In the genomic region with DNA sequence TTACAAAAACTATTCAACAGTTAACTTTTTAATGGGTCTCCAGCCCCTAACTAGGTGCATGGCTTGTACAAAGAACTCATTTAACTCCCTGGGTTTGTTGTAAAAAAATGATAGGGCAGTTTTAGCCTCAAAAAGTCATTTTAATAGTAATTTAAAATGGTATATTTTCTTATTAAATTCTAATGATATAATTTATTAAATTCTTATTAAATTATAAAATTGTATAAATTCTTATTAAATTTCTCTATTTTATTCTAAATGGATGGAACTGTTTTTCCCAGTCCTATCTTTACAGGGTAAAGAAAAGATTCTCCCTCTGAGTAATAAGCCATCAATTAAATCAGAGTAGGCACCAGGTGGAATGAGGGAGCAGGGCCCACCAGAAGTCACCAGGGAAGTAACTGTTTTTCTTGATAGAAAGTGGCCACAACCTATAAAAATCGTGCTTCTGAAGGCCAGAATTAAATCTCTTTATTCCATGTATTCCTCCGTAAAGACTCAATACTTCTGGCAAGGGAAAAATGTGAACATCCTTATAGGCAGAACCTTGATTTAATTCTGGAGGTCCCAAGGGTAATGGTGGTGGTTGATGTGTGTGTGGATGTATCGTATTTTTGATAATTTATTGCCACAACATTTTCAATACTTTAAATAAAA, we compare ENCODE assay signal across 8 cellular contexts. TPM values are rescaled to one million over a fixed set of nuclear protein-coding genes. Genes with fewer than 3 reads are reported as not detected.
DNase-seq lines count a peak whose midpoint lies in the region; ATAC-seq and TF ChIP-seq lines count a peak whose summit lies in the region.

No MANE protein-coding gene starts in this region.

- H3K9me3 ChIP-seq in mononuclear cell (ENCODE audit: low read depth, low read length): no peaks in the 10 kb centered on the region

- POLR2A ChIA-PET in AG04449 (lab: Yijun Ruan, JAX): no interaction called here

- H3K27ac ChIP-seq in HL-60 (replicated peaks): peak overlapping the region; percentile 80

- H3K4me3 ChIP-seq in AG04449 (ENCODE audit: low read depth, low read length) (peak overlapping the region; percentile 76), HL-60 (replicated peaks; ENCODE audit: insufficient read depth, low read length) (peak overlapping the region; percentile 85), astrocyte of the cerebellum (ENCODE audit: low read depth, low read length) (peak overlapping the region; percentile 69), mononuclear cell (ENCODE audit: low read length) (peak overlapping the region; percentile 87)

- in situ Hi-C loops in astrocyte of the cerebellum (cut with HindIII; ENCODE audit: low sequenced_read_pairs): no loop called here

- CTCF ChIA-PET in AG04449 (lab: Yijun Ruan, JAX): no interaction called here

- no peak for TF ChIP-seq CTCF in AG04449 (IDR thresholded peaks at IDR 0.05; ENCODE audit: insufficient read depth, low read length, missing control alignments)
- TF ChIP-seq CTCF in HL-60 (IDR thresholded peaks at IDR 0.05; ENCODE audit: insufficient read depth, low read length): no peak
- TF ChIP-seq CTCF in astrocyte of the cerebellum (IDR thresholded peaks at IDR 0.05; ENCODE audit: low read depth, low read length, missing control alignments): no peak

- ATAC-seq in sciatic nerve (no peak), HG02571 (IDR thresholded peaks at IDR 0.05; ENCODE audit: unreplicated experiment) (no peak)

- peaks cover 36% of the 10 kb centered on the region for H3K4me1 ChIP-seq in mononuclear cell (ENCODE audit: insufficient read depth, low read length)

- intact Hi-C loops in sciatic nerve (cut with DNase I): no loop called here

- no peaks in the 10 kb centered on the region for H3K27me3 ChIP-seq in HL-60 (ENCODE audit: insufficient read depth, poor library complexity, severe bottlenecking)
- no peaks in the 10 kb centered on the region for H3K27me3 ChIP-seq in mononuclear cell (ENCODE audit: insufficient read depth, low read length)

- no peak for DNase-seq in AG04449 (ENCODE audit: low read depth, low spot score)
- DNase-seq in HL-60 (ENCODE audit: low read depth in 1 of 2, low spot score in 1 of 2): no peak
- DNase-seq in astrocyte of the cerebellum (ENCODE audit: low read depth): no peak
- no peak for DNase-seq in NCI-H2029 (lab: John Stamatoyannopoulos, UW)
- no peak for DNase-seq in sciatic nerve (ENCODE audit: low spot score)
- no peak for DNase-seq in HT-29 (ENCODE audit: low spot score)

RNA-seq across cellular contexts. Expression of gene FKBP7, which starts 0.8 kb away (rescaled TPM):
- total RNA-seq in mononuclear cell (0.21 TPM), sciatic nerve (25.3 TPM)
- total RNA-seq in HT-29 (2014; rRNA removed; shearing (Covaris generic)): 0.03 and 0.55 TPM in 2 replicates

RNA-seq across cellular contexts. Expression of gene PLEKHA3, which starts 2.7 kb away (rescaled TPM):
- total RNA-seq in mononuclear cell: 17.6 TPM
- 34.1 TPM for total RNA-seq in sciatic nerve
- 4.4 and 5.2 TPM in 2 replicates for total RNA-seq in HT-29 (2014; rRNA removed; shearing (Covaris generic))

RNA-seq across cellular contexts. Expression of gene PJVK, which starts 26.4 kb away (rescaled TPM):
- total RNA-seq in mononuclear cell: 1.2 TPM
- 7.2 TPM for total RNA-seq in sciatic nerve
- 0.23 and 0.26 TPM in 2 replicates for total RNA-seq in HT-29 (2014; rRNA removed; shearing (Covaris generic))

RNA-seq across cellular contexts. Expression of gene PRKRA, which starts 26.6 kb away (rescaled TPM):
- 89.5 TPM for total RNA-seq in mononuclear cell
- 45.4 TPM for total RNA-seq in sciatic nerve
- total RNA-seq in HT-29 (2014; rRNA removed; shearing (Covaris generic)): 45.1 and 53.5 TPM in 2 replicates

Comparison
In these comparisons a context has a peak if more than half of its experiments do, and no peak if none do; other contexts are left out.
1. RNA of gene FKBP7, which starts 0.8 kb away (total RNA-seq): 25.3 TPM in sciatic nerve (single experiment); 0.21 TPM in mononuclear cell (single experiment) and 0.03 to 0.55 TPM in HT-29; every median in the first group is over 10 times any median in the second.
2. Peak in every context shown above with its lines, with median percentiles within 50 percentile points of each other: H3K4me3 ChIP-seq.